ENCODE assay signal across 10 cellular contexts in the genomic region with DNA sequence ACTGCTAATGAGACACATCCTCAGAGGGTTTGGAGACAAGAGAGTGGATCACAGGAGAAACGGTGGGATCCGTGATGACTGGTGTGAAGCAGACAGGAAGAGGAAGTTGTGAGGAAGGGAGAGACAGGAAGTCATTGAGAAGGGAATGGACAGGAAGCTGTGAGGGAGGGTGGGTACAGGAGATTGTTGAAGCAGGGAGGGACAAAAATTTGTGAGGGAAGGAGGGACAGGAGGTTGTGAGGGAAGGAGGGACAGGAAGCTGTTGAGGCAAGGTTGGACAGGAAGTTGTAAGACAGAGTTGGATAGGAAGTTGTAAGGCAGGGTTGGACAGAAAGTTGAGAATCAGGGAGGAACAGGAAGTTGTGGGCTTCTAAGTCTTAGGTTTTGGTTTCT.
A peak's percentile ranks its signal among the peaks of the same experiment; 100 is the strongest.
DNase-seq lines count a peak whose midpoint lies in the region; ATAC-seq and TF ChIP-seq lines count a peak whose summit lies in the region.
"Had no signal": no experiment of that assay in that cellular context is flagged by ENCODE, and none has a peak within 500 bp of the region (broad histone marks: within the 10 kb centered on the region; RNA-seq: fewer than 3 reads in every experiment).

No MANE protein-coding gene starts in this region.

- H3K27me3 ChIP-seq in fibroblast of lung (ENCODE audit: control insufficient read depth, insufficient read depth, low read length) = no peaks in the 10 kb centered on the region
- no peaks in the 10 kb centered on the region for H3K27me3 ChIP-seq in subcutaneous abdominal adipose tissue (ENCODE audit: control insufficient read depth in 5 of 5, insufficient read depth in 4 of 5, low read length in 5 of 5)
- H3K27me3 ChIP-seq: vagina had no signal

- no peaks in the 10 kb centered on the region for H3K9me3 ChIP-seq in fibroblast of lung (ENCODE audit: control insufficient read depth, insufficient read depth, low read depth, low read length)
- H3K9me3 ChIP-seq in subcutaneous abdominal adipose tissue (ENCODE audit: control insufficient read depth in 5 of 5, low read length in 5 of 5) = peaks cover 0 to 2% (median 0%) of the 10 kb centered on the region in 5 donors
- H3K9me3 ChIP-seq: vagina had no signal

- peaks cover 10% of the 10 kb centered on the region for H3K27me3 Mint-ChIP-seq in activated CD8-positive, alpha-beta memory T cell treated with anti-CD3 and anti-CD28 coated beads, Interleukin-2, amount 10 ng/mL, durations not matched to agents 7 days and 5 days

- H3K27ac ChIP-seq in fibroblast of lung (ENCODE audit: insufficient read depth, low read length) (no peak overlapping the region), subcutaneous abdominal adipose tissue (ENCODE audit: low read depth, low read length) (peak overlapping the region; percentile 4)

- H3K36me3 ChIP-seq in fibroblast of lung (ENCODE audit: control insufficient read depth, insufficient read depth, low read length) (no peaks in the 10 kb centered on the region), subcutaneous abdominal adipose tissue (ENCODE audit: control insufficient read depth in 5 of 5, insufficient read depth in 5 of 5, low read length in 5 of 5) (no peaks in the 10 kb centered on the region)
- H3K36me3 ChIP-seq: vagina had no signal

- peaks cover 9% of the 10 kb centered on the region for H3K36me3 Mint-ChIP-seq in activated CD8-positive, alpha-beta memory T cell treated with anti-CD3 and anti-CD28 coated beads, Interleukin-2, amount 10 ng/mL, durations not matched to agents 7 days and 5 days

- H3K4me1 Mint-ChIP-seq in activated CD8-positive, alpha-beta memory T cell treated with anti-CD3 and anti-CD28 coated beads, Interleukin-2, amount 10 ng/mL, durations not matched to agents 7 days and 5 days = peaks cover 51% of the 10 kb centered on the region

- H3K4me1 ChIP-seq in fibroblast of lung (ENCODE audit: control insufficient read depth, extremely low read depth, insufficient read depth, low read length) (no peaks in the 10 kb centered on the region), subcutaneous abdominal adipose tissue (ENCODE audit: control insufficient read depth in 5 of 5, insufficient read depth in 5 of 5, low read length in 5 of 5) (peaks cover 0 to 33% (median 14%) of the 10 kb centered on the region in 5 donors)
- H3K4me1 ChIP-seq: vagina had no signal

- no peak overlapping the region for H3K4me3 ChIP-seq in fibroblast of lung (replicated peaks in 1 of 4; ENCODE audit: control extremely low read depth in 1 of 4, insufficient read depth in 1 of 4, low read depth in 3 of 4, low read length in 4 of 4)
- peak overlapping the region in 2 of 5 donors; percentile 3 to 11 for H3K4me3 ChIP-seq in subcutaneous abdominal adipose tissue (ENCODE audit: low read depth in 1 of 5, low read length in 5 of 5)
- H3K4me3 ChIP-seq: vagina had no signal

- no peaks in the 10 kb centered on the region for H4K20me1 ChIP-seq in fibroblast of lung (ENCODE audit: control insufficient read depth, extremely low read depth, insufficient read depth, low read length)

- DNase-seq in activated CD8-positive, alpha-beta memory T cell treated with anti-CD3 and anti-CD28 coated beads, Interleukin-2, amount 10 ng/mL, durations not matched to agents 7 days and 5 days = peak; percentile 47
- no peak for DNase-seq in activated CD8-positive, alpha-beta memory T cell treated with anti-CD3 and anti-CD28 coated beads, Interleukin-2, amount 50 U/mL, for 4 hours
- DNase-seq in OCI-M1 (lab: John Stamatoyannopoulos, UW) (peak; percentile 54), fibroblast of lung (ENCODE audit: low read depth in 2 of 2) (no peak)
- no peak for DNase-seq in stimulated activated CD4-positive, alpha-beta T cell treated with anti-CD3 and anti-CD28 coated beads, Interleukin-1b, Interleukin-23, amount 100 ng/mL, for 48 hours
- DNase-seq: posterior cingulate gyrus had no signal

- H3K27ac Mint-ChIP-seq in activated CD8-positive, alpha-beta memory T cell treated with anti-CD3 and anti-CD28 coated beads, Interleukin-2, amount 10 ng/mL, durations not matched to agents 7 days and 5 days = peak overlapping the region; percentile 79

- CTCF ChIA-PET in activated CD8-positive, alpha-beta memory T cell treated with anti-CD3 and anti-CD28 coated beads, Interleukin-2, amount 10 ng/mL, durations not matched to agents 7 days and 5 days (lab: Charles Lee) = no interaction called here

- peak overlapping the region; percentile 40 for H2AFZ ChIP-seq in fibroblast of lung (ENCODE audit: low read length)

- H3K79me2 ChIP-seq in fibroblast of lung (ENCODE audit: control insufficient read depth, insufficient read depth, low read length) = no peaks in the 10 kb centered on the region

- peaks cover 5% of the 10 kb centered on the region for H3K9me3 Mint-ChIP-seq in activated CD8-positive, alpha-beta memory T cell treated with anti-CD3 and anti-CD28 coated beads, Interleukin-2, amount 10 ng/mL, durations not matched to agents 7 days and 5 days (ENCODE audit: low read depth)

- peak; percentile 76 for ATAC-seq in activated CD8-positive, alpha-beta memory T cell treated with anti-CD3 and anti-CD28 coated beads, Interleukin-2, amount 10 ng/mL, durations not matched to agents 7 days and 5 days
- ATAC-seq in HG02970 (IDR thresholded peaks at IDR 0.05; ENCODE audit: low FRiP score, unreplicated experiment) = no peak
- ATAC-seq in HG02840 (IDR thresholded peaks at IDR 0.05; ENCODE audit: low FRiP score, unreplicated experiment) = no peak

- H3K4me3 Mint-ChIP-seq in activated CD8-positive, alpha-beta memory T cell treated with anti-CD3 and anti-CD28 coated beads, Interleukin-2, amount 10 ng/mL, durations not matched to agents 7 days and 5 days = peak overlapping the region; percentile 25

- H3K9ac ChIP-seq in fibroblast of lung (ENCODE audit: insufficient read depth, low read length) = no peak overlapping the region
- H3K9ac ChIP-seq in subcutaneous abdominal adipose tissue (ENCODE audit: low read length in 5 of 5) = no peak overlapping the region

- no peak for TF ChIP-seq CTCF in fibroblast of lung (conservative IDR thresholded peaks at IDR 0.05 in 1 of 2, IDR thresholded peaks at IDR 0.05 in 1 of 2; ENCODE audit: low read depth in 1 of 2, low read length in 2 of 2)

- H3K4me2 ChIP-seq in fibroblast of lung (ENCODE audit: extremely low read depth, insufficient read depth, low read length) = no peak overlapping the region

Comparison
In these comparisons a context has a peak if more than half of its experiments do, and no peak if none do; other contexts are left out.
1. DNase-seq: peak in activated CD8-positive, alpha-beta memory T cell treated with anti-CD3 and anti-CD28 coated beads, Interleukin-2, amount 10 ng/mL, durations not matched to agents 7 days and 5 days (single experiment) and OCI-M1 (single experiment); none in activated CD8-positive, alpha-beta memory T cell treated with anti-CD3 and anti-CD28 coated beads, Interleukin-2, amount 50 U/mL, for 4 hours (single experiment), fibroblast of lung (0 of 2) and stimulated activated CD4-positive, alpha-beta T cell treated with anti-CD3 and anti-CD28 coated beads, Interleukin-1b, Interleukin-23, amount 100 ng/mL, for 48 hours (single experiment).